Comparison of ENCODE assay signal across 1 cellular context in the genomic region with DNA sequence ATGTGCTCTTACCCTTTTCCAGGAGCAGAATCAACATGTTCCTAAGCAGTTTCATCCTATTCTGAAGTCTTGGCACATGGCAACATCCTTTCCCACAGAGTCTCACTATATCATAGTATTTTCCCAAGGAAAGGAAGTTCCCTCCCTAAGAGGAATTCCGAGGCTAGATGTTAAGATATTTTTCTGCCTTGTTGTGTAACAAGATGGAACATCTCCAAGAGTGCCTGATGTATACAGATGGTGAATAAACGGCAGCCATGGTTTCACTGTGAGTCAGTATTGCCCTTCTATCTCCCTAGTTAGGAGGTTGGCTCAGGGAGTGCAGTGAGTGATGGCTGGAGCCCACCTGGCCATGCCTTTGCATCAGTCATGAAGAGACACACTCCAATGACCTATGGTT.
TF ChIP-seq lines count a peak whose summit lies in the region.

No MANE protein-coding gene starts in this region.

TF ChIP-seq in HepG2, 621 proteins besides CTCF, POLR2A, EP300 and RAD21 (continued from another document):
- TF ChIP-seq NR2F2 (IDR thresholded peaks at IDR 0.05; ENCODE audit: borderline replicate concordance, low read depth) = no peak
- TF ChIP-seq ZSCAN20 (CRISPR knock-in tag; IDR thresholded peaks at IDR 0.05; ENCODE audit: borderline replicate concordance) = no peak
- no peak for TF ChIP-seq ZNF160 (CRISPR knock-in tag; IDR thresholded peaks at IDR 0.05)
- no peak for TF ChIP-seq TFE3 (CRISPR knock-in tag; IDR thresholded peaks at IDR 0.05)
- no peak for TF ChIP-seq MXI1 (IDR thresholded peaks at IDR 0.05; ENCODE audit: borderline replicate concordance, low read depth, low read length)
- TF ChIP-seq MATR3 (CRISPR knock-in tag; IDR thresholded peaks at IDR 0.05) = no peak
- TF ChIP-seq ZNF333 (CRISPR knock-in tag; IDR thresholded peaks at IDR 0.05; ENCODE audit: borderline replicate concordance) = no peak
- TF ChIP-seq GATAD1 (CRISPR knock-in tag; IDR thresholded peaks at IDR 0.05) = no peak
